In genomic region chr10:116627386-116627933, GRCh38 we compare ENCODE assay signal across 9 cellular contexts. TPM values are rescaled to one million over a fixed set of nuclear protein-coding genes. Genes with fewer than 3 reads are reported as not detected.
A peak's percentile ranks its signal among the peaks of the same experiment; 100 is the strongest.
DNase-seq lines count a peak whose midpoint lies in the region; ATAC-seq, FAIRE-seq and TF ChIP-seq lines count a peak whose summit lies in the region.
"Had no signal": no experiment of that assay in that cellular context is flagged by ENCODE, and none has a peak within 500 bp of the region (broad histone marks: within the 10 kb centered on the region; RNA-seq: fewer than 3 reads in every experiment).

No MANE protein-coding gene starts in this region.

- H3K9me3 ChIP-seq in upper lobe of left lung = no peaks in the 10 kb centered on the region

- no peak overlapping the region for H3K27ac ChIP-seq in upper lobe of left lung

- DNase-seq in DMS53 (lab: John Stamatoyannopoulos, UW) (peak; percentile 59), DMS53 treated with DMSO at 0.1 percent for 48 hours (lab: John Stamatoyannopoulos, UW; ENCODE audit: unreplicated experiment) (no peak), cardiac fibroblast (ENCODE audit: low read depth in 2 of 2) (peak in 1 of 2 donors; percentile 7), left lobe of liver (ENCODE audit: low spot score) (no peak), upper lobe of left lung (peak in 1 of 2 donors; percentile 84), GDM1 (lab: John Stamatoyannopoulos, UW) (no peak), HTR-8/SVneo (ENCODE audit: insufficient read length, low spot score) (no peak)
- no peak for DNase-seq in NK-92 treated with Interleukin-12 subunit alpha and Interleukin-12 subunit beta, amount 100 ng/mL, for 24 hours (lab: John Stamatoyannopoulos, UW)

- no peak for FAIRE-seq in HTR-8/SVneo (lab: Jason Lieb, UNC)

- peak; percentile 3 for TF ChIP-seq CTCF in cardiac fibroblast (IDR thresholded peaks at IDR 0.05; ENCODE audit: low read depth, low read length)
- TF ChIP-seq CTCF in upper lobe of left lung (IDR thresholded peaks at IDR 0.05) = peak in 4 of 6 experiments; percentile 12 to 56 (median 42)

- ATAC-seq in left lobe of liver = peak; percentile 83
- ATAC-seq in upper lobe of left lung (ENCODE audit: low FRiP score in 2 of 2) = peak in 1 of 2 donors; percentile 40

- H3K4me3 ChIP-seq in cardiac fibroblast (replicated peaks in 1 of 2; ENCODE audit: low read depth in 2 of 2, low read length in 2 of 2) (no peak overlapping the region), upper lobe of left lung (peak overlapping the region in 1 of 4 donors; percentile 24)

- peaks cover 0 to 7% (median 1%) of the 10 kb centered on the region in 4 donors for H3K27me3 ChIP-seq in upper lobe of left lung

- no peaks in the 10 kb centered on the region for H3K36me3 ChIP-seq in upper lobe of left lung

- 5 to 6% methylated on average over 11 to 22 of the region's 49 CpGs for WGBS in upper lobe of left lung, 2 donors

- no peak for TF ChIP-seq EP300 in upper lobe of left lung (IDR thresholded peaks at IDR 0.05)

- TF ChIP-seq POLR2A in upper lobe of left lung (IDR thresholded peaks at IDR 0.05) = no peak

- peaks cover 0 to 3% (median 0%) of the 10 kb centered on the region in 4 donors for H3K4me1 ChIP-seq in upper lobe of left lung

RNA-seq across cellular contexts. Expression of gene PNLIPRP2, which starts 6.7 kb away (rescaled TPM):
- total RNA-seq in left lobe of liver (0.88 TPM), upper lobe of left lung (under 1 TPM in 2 of 6 donors, not detected in 4; 0.49 to 0.88 TPM)
- total RNA-seq: A172 had no signal

RNA-seq across cellular contexts. Expression of gene PNLIPRP1, which starts 36.7 kb away (rescaled TPM):
- total RNA-seq in left lobe of liver (2.5 TPM), upper lobe of left lung (1 to 10 TPM in 1 of 6 donors, under 1 TPM in 1, not detected in 4; 0.66 to 1.7 TPM)
- total RNA-seq: A172 had no signal
